ENCODE assay signal across 1 cellular context in the genomic region with DNA sequence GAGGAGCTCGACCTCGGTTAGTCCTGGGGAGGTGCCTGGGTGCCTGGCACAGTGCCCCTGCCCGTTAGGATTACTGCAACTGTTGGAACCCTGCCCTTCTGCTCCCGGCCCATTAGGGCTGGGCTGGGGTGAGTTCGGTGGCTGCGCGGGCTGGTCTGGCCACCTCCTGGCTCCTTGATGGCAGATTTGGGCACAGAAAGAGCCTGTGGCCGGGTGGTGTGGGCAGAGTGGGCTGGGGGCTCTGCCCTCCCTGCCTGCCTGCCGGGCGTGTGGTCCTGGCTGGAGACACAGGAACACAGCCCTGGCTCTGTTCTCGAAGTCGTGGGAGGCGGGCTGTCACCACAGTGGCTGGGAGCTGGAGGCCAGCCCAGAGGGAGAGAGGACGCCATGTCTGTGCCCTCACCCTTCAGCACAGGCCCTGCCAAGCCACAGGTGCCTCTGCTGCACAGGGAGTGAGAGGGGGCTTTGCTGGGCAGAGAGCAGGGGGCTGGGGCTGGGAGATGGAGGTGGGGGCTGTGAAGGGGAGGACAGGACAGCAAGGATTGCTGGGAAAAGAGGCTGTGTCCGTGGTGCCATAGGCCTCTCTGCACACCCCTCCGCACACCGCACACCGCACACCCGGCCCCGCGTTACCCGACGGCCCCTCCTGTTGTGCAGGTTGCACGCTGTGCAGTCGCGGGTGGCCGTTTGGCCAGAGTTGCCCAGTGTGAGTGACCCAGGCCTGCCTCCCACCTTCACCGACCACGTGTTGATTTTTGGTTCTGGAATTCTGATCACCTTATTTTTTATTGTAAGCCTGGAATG.
TF ChIP-seq lines count a peak whose summit lies in the region.

No MANE protein-coding gene starts in this region.

TF ChIP-seq in K562, 482 proteins besides CTCF, POLR2A, EP300 and RAD21:
- TF ChIP-seq SIX5 (IDR thresholded peaks at IDR 0.05; ENCODE audit: borderline replicate concordance in 1 of 2, insufficient read depth in 1 of 2, low read depth in 1 of 2, low read length in 2 of 2) = no peak
- peak; percentile 1; the same call in 1 of the 2 replicates for TF ChIP-seq USF1 (CRISPR knock-in tag; IDR thresholded peaks at IDR 0.05)
- TF ChIP-seq ATF7 (IDR thresholded peaks at IDR 0.05) = no peak
- TF ChIP-seq RBM14 (IDR thresholded peaks at IDR 0.05; ENCODE audit: borderline replicate concordance, insufficient read depth, low read depth, low read length) = no peak
- TF ChIP-seq REST (CRISPR knock-in tag; IDR thresholded peaks at IDR 0.05; ENCODE audit: low read depth) = no peak
- 0 out of 2 replicates have a peak, but pooled peaks have one; percentile 0 for TF ChIP-seq FOXP1 (CRISPR knock-in tag; IDR thresholded peaks at IDR 0.05)
- TF ChIP-seq U2AF2 (optimal IDR thresholded peaks at IDR 0.05; ENCODE audit: low read depth, low read length) = no peak
- TF ChIP-seq ZBTB7A (IDR thresholded peaks at IDR 0.05; ENCODE audit: borderline replicate concordance, control insufficient read depth, low read depth, low read length) = peak; percentile 53; the same call in 1 of the 2 replicates
- TF ChIP-seq, protein P1, sequence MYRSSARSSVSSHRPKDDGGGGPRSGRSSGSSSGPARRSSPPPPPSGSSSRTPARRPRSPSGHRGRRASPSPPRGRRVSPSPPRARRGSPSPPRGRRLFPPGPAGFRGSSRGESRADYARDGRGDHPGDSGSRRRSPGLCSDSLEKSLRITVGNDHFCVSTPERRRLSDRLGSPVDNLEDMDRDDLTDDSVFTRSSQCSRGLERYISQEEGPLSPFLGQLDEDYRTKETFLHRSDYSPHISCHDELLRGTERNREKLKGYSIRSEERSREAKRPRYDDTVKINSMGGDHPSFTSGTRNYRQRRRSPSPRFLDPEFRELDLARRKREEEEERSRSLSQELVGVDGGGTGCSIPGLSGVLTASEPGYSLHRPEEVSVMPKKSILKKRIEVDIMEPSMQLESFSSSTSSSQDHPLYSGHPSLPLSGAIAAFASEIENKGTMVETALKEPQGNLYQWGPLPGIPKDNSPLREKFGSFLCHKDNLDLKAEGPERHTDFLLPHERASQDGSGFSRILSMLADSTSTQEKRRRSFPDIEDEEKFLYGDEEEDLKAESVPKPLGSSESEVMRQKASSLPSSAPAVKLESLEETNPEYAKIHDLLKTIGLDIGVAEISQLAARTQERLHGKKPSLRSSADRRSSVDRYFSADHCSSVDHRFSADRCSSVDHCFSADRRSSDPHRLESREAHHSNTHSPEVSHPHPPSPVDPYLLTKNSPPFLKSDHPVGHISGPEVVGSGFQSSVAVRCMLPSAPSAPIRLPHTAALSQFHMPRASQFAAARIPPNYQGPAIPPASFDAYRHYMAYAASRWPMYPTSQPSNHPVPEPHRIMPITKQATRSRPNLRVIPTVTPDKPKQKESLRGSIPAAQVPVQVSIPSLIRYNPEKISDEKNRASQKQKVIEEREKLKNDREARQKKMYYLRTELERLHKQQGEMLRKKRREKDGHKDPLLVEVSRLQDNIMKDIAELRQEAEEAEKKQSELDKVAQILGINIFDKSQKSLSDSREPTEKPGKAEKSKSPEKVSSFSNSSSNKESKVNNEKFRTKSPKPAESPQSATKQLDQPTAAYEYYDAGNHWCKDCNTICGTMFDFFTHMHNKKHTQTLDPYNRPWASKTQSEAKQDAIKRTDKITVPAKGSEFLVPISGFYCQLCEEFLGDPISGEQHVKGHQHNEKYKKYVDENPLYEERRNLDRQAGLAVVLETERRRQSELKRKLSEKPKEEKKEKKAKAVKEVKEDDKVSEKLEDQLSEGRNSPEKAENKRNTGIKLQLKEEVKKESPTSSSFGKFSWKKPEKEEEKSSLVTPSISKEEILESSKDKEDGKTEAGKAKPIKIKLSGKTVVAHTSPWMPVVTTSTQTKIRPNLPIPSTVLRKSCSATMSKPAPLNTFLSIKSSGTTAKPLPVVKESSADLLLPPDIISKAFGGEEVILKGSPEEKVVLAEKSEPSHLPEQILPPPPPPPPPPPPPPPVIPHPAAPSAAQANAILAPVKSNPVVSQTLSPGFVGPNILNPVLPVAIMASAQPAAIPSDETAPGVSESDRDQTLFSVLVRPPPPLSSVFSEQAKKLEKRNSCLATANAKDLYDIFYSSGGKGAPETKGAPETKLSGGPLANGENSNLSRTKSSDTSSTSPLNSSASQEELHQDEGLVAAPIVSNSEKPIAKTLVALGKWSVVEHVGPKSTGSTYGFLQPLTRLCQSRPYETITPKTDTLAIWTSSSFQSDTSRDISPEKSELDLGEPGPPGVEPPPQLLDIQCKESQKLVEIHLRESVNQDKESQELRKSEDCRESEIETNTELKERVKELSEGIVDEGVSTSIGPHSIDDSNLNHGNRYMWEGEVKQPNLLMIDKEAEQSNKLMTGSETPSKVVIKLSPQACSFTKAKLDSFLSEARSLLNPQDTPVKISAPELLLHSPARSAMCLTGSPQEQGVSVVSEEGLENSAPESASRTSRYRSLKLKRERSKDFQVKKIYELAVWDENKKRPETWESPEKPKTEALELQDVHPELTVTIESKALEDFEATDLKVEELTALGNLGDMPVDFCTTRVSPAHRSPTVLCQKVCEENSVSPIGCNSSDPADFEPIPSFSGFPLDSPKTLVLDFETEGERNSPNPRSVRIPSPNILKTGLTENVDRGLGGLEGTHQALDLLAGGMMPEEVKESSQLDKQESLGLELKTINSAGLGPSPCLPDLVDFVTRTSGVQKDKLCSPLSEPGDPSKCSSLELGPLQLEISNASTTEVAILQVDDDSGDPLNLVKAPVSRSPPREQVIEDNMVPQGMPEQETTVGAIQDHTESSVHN (IDR thresholded peaks at IDR 0.05; ENCODE audit: borderline replicate concordance in 1 of 2, low read depth in 1 of 2) = no peak
- no peak for TF ChIP-seq MXI1 (IDR thresholded peaks at IDR 0.05; ENCODE audit: low read depth, low read length)
